8 cellular contexts compared by ENCODE assay signal in the genomic region with DNA sequence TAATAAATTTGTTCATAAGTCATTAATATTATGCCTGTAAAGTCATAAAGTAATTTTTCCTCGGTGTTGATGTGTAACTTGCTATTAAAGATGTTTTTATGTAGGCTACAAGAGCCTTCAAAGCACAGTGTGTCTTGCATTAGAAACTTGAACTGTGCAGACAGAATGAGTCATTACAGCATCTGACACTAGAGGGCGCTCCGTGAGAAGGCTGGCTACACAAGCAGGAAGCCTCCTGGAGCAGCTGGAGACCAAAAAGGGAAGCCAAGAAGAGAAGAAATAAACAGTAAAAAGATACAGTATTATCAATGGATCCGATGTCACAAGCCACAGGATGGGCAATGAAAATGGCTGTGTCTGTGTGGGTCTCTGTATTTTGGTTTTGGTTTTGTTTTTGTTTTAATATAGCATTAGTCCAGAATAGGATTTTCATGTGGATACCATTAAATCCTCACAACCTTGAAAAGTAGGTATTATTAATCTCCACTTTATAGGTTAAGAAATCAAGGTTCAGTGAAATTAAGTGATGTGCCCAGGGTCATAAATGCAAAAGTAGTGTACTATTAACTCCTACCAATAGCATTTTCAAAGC. TPM values are rescaled to one million over a fixed set of nuclear protein-coding genes. Genes with fewer than 3 reads are reported as not detected.
DNase-seq lines count a peak whose midpoint lies in the region; ATAC-seq and TF ChIP-seq lines count a peak whose summit lies in the region.

No MANE protein-coding gene starts in this region.

- H3K27ac ChIP-seq in right atrium auricular region (no peak overlapping the region), sigmoid colon (no peak overlapping the region)

- 0% methylated on average over 4 of the region's 4 CpGs for WGBS in sigmoid colon, 2 donors

- H3K4me3 ChIP-seq in GM12875 (ENCODE audit: low read depth, low read length) (no peak overlapping the region), right atrium auricular region (no peak overlapping the region), sigmoid colon (no peak overlapping the region)

- H3K9me3 ChIP-seq in right atrium auricular region (no peaks in the 10 kb centered on the region), sigmoid colon (no peaks in the 10 kb centered on the region)

- ATAC-seq in HG02763 (IDR thresholded peaks at IDR 0.05; ENCODE audit: unreplicated experiment) (peak; percentile 66), HG03520 (IDR thresholded peaks at IDR 0.05; ENCODE audit: unreplicated experiment) (no peak)

- H3K27me3 ChIP-seq in right atrium auricular region (no peaks in the 10 kb centered on the region), sigmoid colon (no peaks in the 10 kb centered on the region)

- intact Hi-C loops in sigmoid colon (cut with DNase I) = loop anchor here (2.0 to 5.0 kb wide), 2 partner anchors 38 to 182 kb away; no protein-coding TSS in a partner anchor

- TF ChIP-seq POLR2A in sigmoid colon (IDR thresholded peaks at IDR 0.05) = no peak

- peak; percentile 81; the same call in 1 of the 2 replicates for TF ChIP-seq CTCF in GM12875 (IDR thresholded peaks at IDR 0.05; ENCODE audit: borderline replicate concordance, insufficient read depth, low read depth, low read length)
- TF ChIP-seq CTCF in right atrium auricular region (IDR thresholded peaks at IDR 0.05) = peak; percentile 69 to 91
- peak; percentile 83 to 91 (median 86) for TF ChIP-seq CTCF in sigmoid colon (IDR thresholded peaks at IDR 0.05)

- H3K4me1 ChIP-seq in right atrium auricular region = no peaks in the 10 kb centered on the region
- H3K4me1 ChIP-seq in sigmoid colon = peaks cover 0 to 24% (median 17%) of the 10 kb centered on the region in 4 donors

- peak; percentile 73 for DNase-seq in NCI-H1694 (lab: John Stamatoyannopoulos, UW)
- peak; percentile 46 to 84 (median 68) for DNase-seq in T-helper 2 cell
- peak in 55 of 56 donors; percentile 14 to 96 (median 72) for DNase-seq in amygdala (lab: John Stamatoyannopoulos, UW)
- DNase-seq in right atrium auricular region (ENCODE audit: low spot score) = peak; percentile 91
- peak; percentile 92 for DNase-seq in sigmoid colon

- TF ChIP-seq EP300 in sigmoid colon (IDR thresholded peaks at IDR 0.05) = no peak

- H3K36me3 ChIP-seq in right atrium auricular region (no peaks in the 10 kb centered on the region), sigmoid colon (no peaks in the 10 kb centered on the region)

RNA-seq across cellular contexts. Expression of gene LRRC8D, which starts 16.1 kb away (rescaled TPM):
- total RNA-seq in right atrium auricular region (10 to 100 TPM in 1 of 2 donors, 1 to 10 TPM in 1; 9.0 to 10.9 TPM), sigmoid colon (10 to 100 TPM in 1 of 4 donors, 1 to 10 TPM in 3; 6.0 to 11.7 (median 8.8) TPM)
- polyA plus RNA-seq in sigmoid colon = 10 to 100 TPM in 1 of 3 donors, 1 to 10 TPM in 2; 7.8 to 21.2 (median 9.9) TPM
